8 cellular contexts compared by ENCODE assay signal in genomic region chr6:80165143-80165542, GRCh38. TPM values are rescaled to one million over a fixed set of nuclear protein-coding genes. Genes with fewer than 3 reads are reported as not detected.
DNase-seq lines count a peak whose midpoint lies in the region; ATAC-seq lines count a peak whose summit lies in the region.

No MANE protein-coding gene starts in this region.

- no peaks in the 10 kb centered on the region for H3K9me3 Mint-ChIP-seq in activated CD4-positive, alpha-beta T cell treated with anti-CD3 and anti-CD28 coated beads, Interleukin-2, amount 10 ng/mL, durations not matched to agents 24 days and 14 days
- no peaks in the 10 kb centered on the region for H3K9me3 Mint-ChIP-seq in T-cell

- POLR2A ChIA-PET in T-cell (lab: Charles Lee) = interaction anchor here in 1 of 2 donors (0.8 kb wide), 1 partner anchor 33 kb away, joined by 4 read pairs; no protein-coding TSS in a partner anchor

- CTCF ChIA-PET in T-cell (lab: Charles Lee) = interaction anchor here (0.5 to 0.9 kb wide), 3 partner anchors 10 to 1600 kb away, joined by 3 read pairs; no protein-coding TSS in a partner anchor

- DNase-seq in activated CD4-positive, alpha-beta T cell treated with anti-CD3 and anti-CD28 coated beads, Interleukin-2, amount 10 ng/mL, durations not matched to agents 24 days and 14 days = peak; percentile 68
- DNase-seq in activated CD4-positive, alpha-beta T cell treated with anti-CD3 and anti-CD28 coated beads for 1 hour = no peak
- DNase-seq in T-cell (peak in 1 of 34 experiments; percentile 1), medulla oblongata (ENCODE audit: extremely low spot score) (no peak), NCI-H748 treated with DMSO at 0.1 percent for 48 hours (lab: John Stamatoyannopoulos, UW) (no peak), AG08396 (ENCODE audit: low spot score) (no peak)
- peak; percentile 13 for DNase-seq in stimulated activated CD4-positive, alpha-beta T cell treated with anti-CD3 and anti-CD28 coated beads, Interleukin-12 subunit alpha, Interleukin-12 subunit beta, amount 100 ng/mL, for 4 hours

- ATAC-seq in HG03025 (IDR thresholded peaks at IDR 0.05; ENCODE audit: low FRiP score, unreplicated experiment) (peak; percentile 91), T-cell (replicated peaks in 1 of 4) (no peak)

- H3K27ac Mint-ChIP-seq in activated CD4-positive, alpha-beta T cell treated with anti-CD3 and anti-CD28 coated beads, Interleukin-2, amount 10 ng/mL, durations not matched to agents 24 days and 14 days = peak overlapping the region; percentile 83
- H3K27ac Mint-ChIP-seq in T-cell = peak overlapping the region; percentile 48 to 79

- intact Hi-C loops in activated CD4-positive, alpha-beta T cell treated with anti-CD3 and anti-CD28 coated beads, Interleukin-2, amount 10 ng/mL, durations not matched to agents 24 days and 14 days (cut with micrococcal nuclease) = loop anchor here (1.0 to 10.0 kb wide), 3 partner anchors 59 to 830 kb away; partner anchors contain the start of gene BCKDHB

- H3K4me3 Mint-ChIP-seq in activated CD4-positive, alpha-beta T cell treated with anti-CD3 and anti-CD28 coated beads, Interleukin-2, amount 10 ng/mL, durations not matched to agents 24 days and 14 days = peak overlapping the region; percentile 75
- peak overlapping the region in 2 of 3 donors; percentile 38 to 39 for H3K4me3 Mint-ChIP-seq in T-cell

- peaks cover 2% of the 10 kb centered on the region for H3K36me3 Mint-ChIP-seq in activated CD4-positive, alpha-beta T cell treated with anti-CD3 and anti-CD28 coated beads, Interleukin-2, amount 10 ng/mL, durations not matched to agents 24 days and 14 days (ENCODE audit: low read depth)
- H3K36me3 Mint-ChIP-seq in T-cell = peaks cover 20% of the 10 kb centered on the region

- no peaks in the 10 kb centered on the region for H3K27me3 Mint-ChIP-seq in activated CD4-positive, alpha-beta T cell treated with anti-CD3 and anti-CD28 coated beads, Interleukin-2, amount 10 ng/mL, durations not matched to agents 24 days and 14 days
- no peaks in the 10 kb centered on the region for H3K27me3 Mint-ChIP-seq in T-cell

- H3K4me1 Mint-ChIP-seq in activated CD4-positive, alpha-beta T cell treated with anti-CD3 and anti-CD28 coated beads, Interleukin-2, amount 10 ng/mL, durations not matched to agents 24 days and 14 days = peaks cover 15% of the 10 kb centered on the region
- H3K4me1 Mint-ChIP-seq in T-cell = peaks cover 0 to 13% (median 0%) of the 10 kb centered on the region in 3 donors

RNA-seq across cellular contexts. Expression of gene BCKDHB, which starts 58.7 kb away (rescaled TPM):
- total RNA-seq in activated CD4-positive, alpha-beta T cell treated with anti-CD3 and anti-CD28 coated beads, Interleukin-2, amount 10 ng/mL, durations not matched to agents 24 days and 14 days = 15.6 and 16.5 TPM in 2 replicates
- 10 to 100 TPM; 14.1 to 18.7 (median 15.2) TPM for total RNA-seq in T-cell

Comparison
In these comparisons a context has a peak if more than half of its experiments do, and no peak if none do; other contexts are left out.
1. DNase-seq: peak in activated CD4-positive, alpha-beta T cell treated with anti-CD3 and anti-CD28 coated beads, Interleukin-2, amount 10 ng/mL, durations not matched to agents 24 days and 14 days (single experiment) and stimulated activated CD4-positive, alpha-beta T cell treated with anti-CD3 and anti-CD28 coated beads, Interleukin-12 subunit alpha, Interleukin-12 subunit beta, amount 100 ng/mL, for 4 hours (single experiment); none in activated CD4-positive, alpha-beta T cell treated with anti-CD3 and anti-CD28 coated beads for 1 hour (single experiment), medulla oblongata (single experiment), NCI-H748 treated with DMSO at 0.1 percent for 48 hours (single experiment) and AG08396 (single experiment).